Comparison of ENCODE assay signal across 26 cellular contexts in genomic region chr15:82710926-82711490, GRCh38. TPM values are rescaled to one million over a fixed set of nuclear protein-coding genes. Genes with fewer than 3 reads are reported as not detected.
DNase-seq lines count a peak whose midpoint lies in the region; ATAC-seq and TF ChIP-seq lines count a peak whose summit lies in the region.
"Had no signal": no experiment of that assay in that cellular context is flagged by ENCODE, and none has a peak within 500 bp of the region (broad histone marks: within the 10 kb centered on the region; RNA-seq: fewer than 3 reads in every experiment).

No MANE protein-coding gene starts in this region.

- POLR2A ChIA-PET in activated CD4-positive, alpha-beta T cell treated with anti-CD3 and anti-CD28 coated beads, Interleukin-2, amount 10 ng/mL, durations not matched to agents 7 days and 5 days (lab: Charles Lee) = no interaction called here
- POLR2A ChIA-PET in activated CD4-positive, alpha-beta T cell treated with anti-CD3 and anti-CD28 coated beads for 36 hours (lab: Charles Lee) = no interaction called here

- no peak for TF ChIP-seq CTCF in GM10266 (IDR thresholded peaks at IDR 0.05; ENCODE audit: control insufficient read depth, insufficient read depth, low read depth, missing control alignments)
- TF ChIP-seq CTCF in nephron progenitor cell (IDR thresholded peaks at IDR 0.05) = no peak

- no peak for DNase-seq in activated CD4-positive, alpha-beta T cell treated with anti-CD3 and anti-CD28 coated beads, Interleukin-2, amount 10 ng/mL, durations not matched to agents 7 days and 5 days
- no peak for DNase-seq in activated CD4-positive, alpha-beta T cell treated with anti-CD3 and anti-CD28 coated beads for 36 hours
- DNase-seq in GM10266 (ENCODE audit: extremely low spot score) = peak; percentile 42
- no peak for DNase-seq in effector memory CD8-positive, alpha-beta T cell
- no peak for DNase-seq in nephron progenitor cell
- DNase-seq in NCI-H2107 treated with DMSO at 0.1 percent for 48 hours (lab: John Stamatoyannopoulos, UW; ENCODE audit: unreplicated experiment) = no peak
- DNase-seq: activated CD8-positive, alpha-beta memory T cell treated with anti-CD3 and anti-CD28 coated beads, Interleukin-2, amount 50 U/mL, for 4 hours; activated naive CD4-positive, alpha-beta T cell treated with Interleukin-2 at 50 U/mL for 16 hours; Calu3; cerebellar nuclear complex; EL; erythroblast; foreskin fibroblast; left ventricle myocardium superior; NCI-H1092 treated with DMSO at 0.1 percent for 48 hours; NCI-H2081 treated with DMSO at 0.1 percent for 48 hours; NCI-H510A; occipital lobe; PC-9; SHP77; stimulated activated CD4-positive, alpha-beta T cell treated with anti-CD3 and anti-CD28 coated beads, Interleukin-4, amount 100 ng/mL, for 24 hours; stimulated activated naive CD4-positive, alpha-beta T cell treated with Interleukin-2 at 50 U/mL for 16 hours had no signal

- ATAC-seq in activated CD4-positive, alpha-beta T cell treated with anti-CD3 and anti-CD28 coated beads for 36 hours = no peak
- ATAC-seq in effector memory CD8-positive, alpha-beta T cell (replicated peaks) = no peak
- ATAC-seq in GM19467 (IDR thresholded peaks at IDR 0.05; ENCODE audit: unreplicated experiment) (no peak), GM19397 (IDR thresholded peaks at IDR 0.05; ENCODE audit: unreplicated experiment) (no peak)
- ATAC-seq: left ventricle myocardium superior had no signal

- no peaks in the 10 kb centered on the region for H3K4me1 Mint-ChIP-seq in activated CD4-positive, alpha-beta T cell treated with anti-CD3 and anti-CD28 coated beads, Interleukin-2, amount 10 ng/mL, durations not matched to agents 7 days and 5 days
- no peaks in the 10 kb centered on the region for H3K4me1 Mint-ChIP-seq in activated CD4-positive, alpha-beta T cell treated with anti-CD3 and anti-CD28 coated beads for 36 hours
- no peaks in the 10 kb centered on the region for H3K4me1 Mint-ChIP-seq in effector memory CD8-positive, alpha-beta T cell (ENCODE audit: low read depth in 2 of 2)
- H3K4me1 Mint-ChIP-seq in nephron progenitor cell = peaks cover 6% of the 10 kb centered on the region

- peak overlapping the region; percentile 41 for H3K4me3 Mint-ChIP-seq in activated CD4-positive, alpha-beta T cell treated with anti-CD3 and anti-CD28 coated beads, Interleukin-2, amount 10 ng/mL, durations not matched to agents 7 days and 5 days
- H3K4me3 Mint-ChIP-seq in activated CD4-positive, alpha-beta T cell treated with anti-CD3 and anti-CD28 coated beads for 36 hours = no peak overlapping the region
- H3K4me3 Mint-ChIP-seq in effector memory CD8-positive, alpha-beta T cell = peak overlapping the region; percentile 40 to 42
- H3K4me3 Mint-ChIP-seq in nephron progenitor cell = peak overlapping the region; percentile 72

- no peak overlapping the region for H3K27ac Mint-ChIP-seq in activated CD4-positive, alpha-beta T cell treated with anti-CD3 and anti-CD28 coated beads, Interleukin-2, amount 10 ng/mL, durations not matched to agents 7 days and 5 days
- H3K27ac Mint-ChIP-seq in activated CD4-positive, alpha-beta T cell treated with anti-CD3 and anti-CD28 coated beads for 36 hours = no peak overlapping the region
- H3K27ac Mint-ChIP-seq in effector memory CD8-positive, alpha-beta T cell = no peak overlapping the region
- no peak overlapping the region for H3K27ac Mint-ChIP-seq in nephron progenitor cell
- H3K27ac Mint-ChIP-seq: B cell had no signal

- no peaks in the 10 kb centered on the region for H3K36me3 Mint-ChIP-seq in activated CD4-positive, alpha-beta T cell treated with anti-CD3 and anti-CD28 coated beads, Interleukin-2, amount 10 ng/mL, durations not matched to agents 7 days and 5 days (ENCODE audit: low read depth)
- H3K36me3 Mint-ChIP-seq in activated CD4-positive, alpha-beta T cell treated with anti-CD3 and anti-CD28 coated beads for 36 hours (ENCODE audit: low read depth) = no peaks in the 10 kb centered on the region
- H3K36me3 Mint-ChIP-seq in effector memory CD8-positive, alpha-beta T cell (ENCODE audit: insufficient read depth) = no peaks in the 10 kb centered on the region
- no peaks in the 10 kb centered on the region for H3K36me3 Mint-ChIP-seq in nephron progenitor cell (ENCODE audit: low read depth)

- CTCF ChIA-PET in activated CD4-positive, alpha-beta T cell treated with anti-CD3 and anti-CD28 coated beads, Interleukin-2, amount 10 ng/mL, durations not matched to agents 7 days and 5 days (lab: Charles Lee) = interaction anchor here (1.2 kb wide), 1 partner anchor 39 kb away, joined by 3 read pairs; no protein-coding TSS in a partner anchor
- CTCF ChIA-PET in activated CD4-positive, alpha-beta T cell treated with anti-CD3 and anti-CD28 coated beads for 36 hours (lab: Charles Lee) = interaction anchor here (0.6 kb wide), 1 partner anchor 12 kb away, joined by 3 read pairs; no protein-coding TSS in a partner anchor

- H3K9me3 Mint-ChIP-seq in activated CD4-positive, alpha-beta T cell treated with anti-CD3 and anti-CD28 coated beads, Interleukin-2, amount 10 ng/mL, durations not matched to agents 7 days and 5 days = no peaks in the 10 kb centered on the region
- no peaks in the 10 kb centered on the region for H3K9me3 Mint-ChIP-seq in activated CD4-positive, alpha-beta T cell treated with anti-CD3 and anti-CD28 coated beads for 36 hours (ENCODE audit: low read depth)
- no peaks in the 10 kb centered on the region for H3K9me3 Mint-ChIP-seq in effector memory CD8-positive, alpha-beta T cell
- no peaks in the 10 kb centered on the region for H3K9me3 Mint-ChIP-seq in nephron progenitor cell

- no peaks in the 10 kb centered on the region for H3K27me3 Mint-ChIP-seq in activated CD4-positive, alpha-beta T cell treated with anti-CD3 and anti-CD28 coated beads, Interleukin-2, amount 10 ng/mL, durations not matched to agents 7 days and 5 days
- peaks cover 16% of the 10 kb centered on the region for H3K27me3 Mint-ChIP-seq in activated CD4-positive, alpha-beta T cell treated with anti-CD3 and anti-CD28 coated beads for 36 hours
- H3K27me3 Mint-ChIP-seq in effector memory CD8-positive, alpha-beta T cell = peaks cover 45 to 60% of the 10 kb centered on the region in 2 donors
- peaks cover 20% of the 10 kb centered on the region for H3K27me3 Mint-ChIP-seq in nephron progenitor cell (ENCODE audit: low read depth, poor library complexity)

- intact Hi-C loops in activated CD4-positive, alpha-beta T cell treated with anti-CD3 and anti-CD28 coated beads for 36 hours (cut with DNase I, micrococcal nuclease) = no loop called here

RNA-seq across cellular contexts. Expression of gene AP3B2, which starts 1.3 kb away (rescaled TPM):
- under 1 TPM in 1 of 2 experiments, not detected in 1; 0.08 TPM for total RNA-seq in activated CD4-positive, alpha-beta T cell treated with anti-CD3 and anti-CD28 coated beads, Interleukin-2, amount 10 ng/mL, durations not matched to agents 7 days and 5 days
- under 1 TPM; 0.39 to 0.59 TPM for total RNA-seq in activated CD4-positive, alpha-beta T cell treated with anti-CD3 and anti-CD28 coated beads for 36 hours
- total RNA-seq: ascending aorta, PC-9 had no signal
